In the genomic region with DNA sequence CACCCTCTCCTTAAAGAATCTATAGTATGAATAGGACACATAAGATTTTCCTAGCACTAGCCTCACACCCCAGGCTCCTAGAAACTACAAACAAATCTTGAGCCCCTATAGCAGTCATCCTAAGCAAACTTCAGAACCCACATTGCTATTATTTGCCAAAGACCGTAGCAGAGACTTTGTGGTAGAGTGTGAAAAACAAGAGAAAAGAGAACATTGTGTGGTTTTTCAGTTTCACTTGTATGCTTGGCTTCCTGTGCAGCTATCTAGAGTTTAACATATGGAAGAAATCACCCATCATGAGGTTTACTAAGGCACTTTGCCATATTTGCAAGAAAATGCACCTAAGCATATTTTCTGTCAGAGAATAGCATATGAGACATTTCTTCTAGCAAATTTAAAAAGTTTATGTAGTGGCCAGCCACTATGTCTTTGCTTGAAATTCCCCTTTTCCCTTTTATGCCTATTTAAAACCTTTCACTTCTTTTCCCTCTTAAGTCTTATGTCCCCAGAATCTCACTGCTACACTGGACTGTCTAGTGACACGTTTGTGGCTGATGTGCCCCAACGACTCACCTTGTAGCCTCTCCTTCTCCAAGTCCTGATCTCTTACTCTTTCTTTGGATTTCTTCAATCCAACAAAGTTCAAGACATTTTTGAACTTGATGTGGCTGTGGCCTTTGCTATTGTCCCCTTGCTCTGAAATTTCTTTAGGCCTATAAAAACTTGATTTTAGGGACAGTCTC, we compare ENCODE assay signal across 12 cellular contexts. TPM values are rescaled to one million over a fixed set of nuclear protein-coding genes. Genes with fewer than 3 reads are reported as not detected.
DNase-seq lines count a peak whose midpoint lies in the region; ATAC-seq and TF ChIP-seq lines count a peak whose summit lies in the region.
"Had no signal": no experiment of that assay in that cellular context is flagged by ENCODE, and none has a peak within 500 bp of the region (broad histone marks: within the 10 kb centered on the region; RNA-seq: fewer than 3 reads in every experiment).

No MANE protein-coding gene starts in this region.

- TF ChIP-seq CTCF in fibroblast of mammary gland (conservative IDR thresholded peaks at IDR 0.05; ENCODE audit: control insufficient read depth, insufficient read depth, low read depth, low read length): no peak

- no peak overlapping the region for H3K4me3 ChIP-seq in fibroblast of mammary gland (ENCODE audit: control insufficient read depth, low read depth, low read length)
- H3K4me3 ChIP-seq: psoas muscle had no signal

- ATAC-seq in GM18868 (IDR thresholded peaks at IDR 0.05; ENCODE audit: unreplicated experiment): peak; percentile 94
- ATAC-seq in GM21528 (IDR thresholded peaks at IDR 0.05; ENCODE audit: low FRiP score, unreplicated experiment): peak; percentile 89
- ATAC-seq in HG03175 (IDR thresholded peaks at IDR 0.05; ENCODE audit: unreplicated experiment): peak; percentile 73
- no peak for ATAC-seq in esophagus mucosa
- ATAC-seq: effector memory CD8-positive, alpha-beta T cell; psoas muscle had no signal

- intact Hi-C loops in head of caudate nucleus (cut with DNase I): no loop called here

- peak; percentile 26 for DNase-seq in fibroblast of mammary gland (ENCODE audit: low read depth)
- no peak for DNase-seq in cerebellar cortex (ENCODE audit: low spot score)
- no peak for DNase-seq in head of caudate nucleus
- DNase-seq: effector memory CD8-positive, alpha-beta T cell; NCI-H2029; psoas muscle had no signal

RNA-seq across cellular contexts. Expression of gene CCDC190, which starts 25.6 kb away (rescaled TPM):
- 0.32 TPM for total RNA-seq in esophagus mucosa
- total RNA-seq: kidney epithelial cell, psoas muscle, SK-MEL-5 had no signal

RNA-seq across cellular contexts. Expression of gene HSD17B7, which starts 44.8 kb away (rescaled TPM):
- total RNA-seq in esophagus mucosa: 20.3 TPM
